In the genomic region with DNA sequence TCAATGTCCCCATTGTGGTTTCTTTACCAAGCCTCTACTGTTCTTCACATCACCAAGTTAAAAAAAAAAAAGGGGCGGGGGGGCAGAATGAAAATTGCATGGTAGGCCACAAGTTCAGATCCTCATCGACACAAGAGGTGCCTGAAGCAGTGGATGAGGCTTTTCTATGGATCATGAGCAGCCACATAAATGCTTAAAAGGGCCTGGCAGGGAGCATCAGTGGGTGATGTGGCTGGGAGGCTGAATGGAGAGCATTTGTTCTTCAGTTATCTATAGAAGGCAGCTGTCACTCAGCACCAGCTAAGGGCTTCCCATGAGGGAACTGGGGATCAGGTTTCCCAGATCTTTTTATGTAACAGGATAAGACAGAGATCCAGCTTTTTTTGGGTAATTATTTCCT, we compare ENCODE assay signal across 29 cellular contexts.
DNase-seq lines count a peak whose midpoint lies in the region; ATAC-seq and TF ChIP-seq lines count a peak whose summit lies in the region.
"Had no signal": no experiment of that assay in that cellular context is flagged by ENCODE, and none has a peak within 500 bp of the region (broad histone marks: within the 10 kb centered on the region; RNA-seq: fewer than 3 reads in every experiment).

No MANE protein-coding gene starts in this region.

- H3K4me1 Mint-ChIP-seq in neural progenitor cell: peaks cover 10% of the 10 kb centered on the region
- H3K4me1 Mint-ChIP-seq: activated CD4-positive, alpha-beta T cell treated with anti-CD3 and anti-CD28 coated beads, Interleukin-2, amount 10 ng/mL, durations not matched to agents 7 days and 5 days; B cell; CD4-positive, alpha-beta memory T cell; memory B cell had no signal

- H4K20me1 ChIP-seq in neural progenitor cell (ENCODE audit: low read depth): no peaks in the 10 kb centered on the region

- H3K4me3 Mint-ChIP-seq in neural progenitor cell: no peak overlapping the region
- H3K4me3 Mint-ChIP-seq: activated CD4-positive, alpha-beta T cell treated with anti-CD3 and anti-CD28 coated beads, Interleukin-2, amount 10 ng/mL, durations not matched to agents 7 days and 5 days; activated naive CD8-positive, alpha-beta T cell; B cell; CD4-positive, alpha-beta memory T cell; memory B cell had no signal

- H3K27me3 ChIP-seq in neural progenitor cell: no peaks in the 10 kb centered on the region
- H3K27me3 ChIP-seq in left ventricle myocardium inferior (ENCODE audit: low read depth): no peaks in the 10 kb centered on the region
- H3K27me3 ChIP-seq: Peyer's patch, spleen had no signal

- no peak overlapping the region for H3K27ac Mint-ChIP-seq in neural progenitor cell
- H3K27ac Mint-ChIP-seq: activated CD4-positive, alpha-beta T cell treated with anti-CD3 and anti-CD28 coated beads, Interleukin-2, amount 10 ng/mL, durations not matched to agents 7 days and 5 days; activated naive CD8-positive, alpha-beta T cell; B cell; CD4-positive, alpha-beta memory T cell; memory B cell had no signal

- H3K27me3 Mint-ChIP-seq in neural progenitor cell (ENCODE audit: insufficient read depth, low read depth): no peaks in the 10 kb centered on the region
- H3K27me3 Mint-ChIP-seq: activated CD4-positive, alpha-beta T cell treated with anti-CD3 and anti-CD28 coated beads, Interleukin-2, amount 10 ng/mL, durations not matched to agents 7 days and 5 days; activated naive CD8-positive, alpha-beta T cell; B cell; CD4-positive, alpha-beta memory T cell; memory B cell had no signal

- ATAC-seq in sciatic nerve: no peak
- ATAC-seq: HCT116; left lobe of liver; right cardiac atrium; stimulated activated naive CD8-positive, alpha-beta T cell treated with anti-CD3 and anti-CD28 coated beads, Interleukin-15, Interleukin-2, amounts not matched to agents 100 U/mL and 50 U/mL, for 24 hours had no signal

- intact Hi-C loops in sciatic nerve (cut with DNase I): no loop called here
- intact Hi-C loops in left ventricle myocardium inferior (cut with micrococcal nuclease): no loop called here

- no peaks in the 10 kb centered on the region for H3K36me3 Mint-ChIP-seq in neural progenitor cell
- H3K36me3 Mint-ChIP-seq: activated naive CD8-positive, alpha-beta T cell; CD4-positive, alpha-beta memory T cell; memory B cell had no signal

- no peak overlapping the region for H3K4me3 ChIP-seq in neural progenitor cell
- no peak overlapping the region for H3K4me3 ChIP-seq in left ventricle myocardium inferior
- H3K4me3 ChIP-seq: Peyer's patch, spleen, thoracic aorta had no signal

- no peak overlapping the region for H3K4me2 ChIP-seq in neural progenitor cell
- H3K4me2 ChIP-seq: KMS-11 had no signal

- H3K36me3 ChIP-seq in neural progenitor cell (no peaks in the 10 kb centered on the region), left ventricle myocardium inferior (no peaks in the 10 kb centered on the region)
- H3K36me3 ChIP-seq: Peyer's patch, spleen, thoracic aorta had no signal

- H3K9me3 ChIP-seq in neural progenitor cell (ENCODE audit: low read depth) (no peaks in the 10 kb centered on the region), left ventricle myocardium inferior (replicated peaks) (no peaks in the 10 kb centered on the region)
- H3K9me3 ChIP-seq: Peyer's patch, thoracic aorta had no signal

- peaks cover 4% of the 10 kb centered on the region for H3K4me1 ChIP-seq in neural progenitor cell
- no peaks in the 10 kb centered on the region for H3K4me1 ChIP-seq in left ventricle myocardium inferior
- H3K4me1 ChIP-seq: Peyer's patch, spleen had no signal

- no peak overlapping the region for H3K9ac ChIP-seq in neural progenitor cell
- H3K9ac ChIP-seq: KMS-11 had no signal

- peaks cover 4% of the 10 kb centered on the region for H3K9me3 Mint-ChIP-seq in neural progenitor cell
- H3K9me3 Mint-ChIP-seq: CD4-positive, alpha-beta memory T cell; memory B cell had no signal

- TF ChIP-seq CTCF in neural progenitor cell (IDR thresholded peaks at IDR 0.05) (no peak), left ventricle myocardium inferior (IDR thresholded peaks at IDR 0.05; ENCODE audit: borderline replicate concordance) (no peak)

- H3K27ac ChIP-seq in neural progenitor cell (no peak overlapping the region), left ventricle myocardium inferior (replicated peaks) (no peak overlapping the region)
- H3K27ac ChIP-seq: KMS-11, Peyer's patch, spleen, thoracic aorta, VCaP had no signal

- no peak overlapping the region for H2AFZ ChIP-seq in neural progenitor cell (replicated peaks)

- DNase-seq in DMS53 treated with DMSO at 0.1 percent for 48 hours (lab: John Stamatoyannopoulos, UW; ENCODE audit: unreplicated experiment) (peak; percentile 63), NCI-H1694 treated with DMSO at 0.1 percent for 48 hours (lab: John Stamatoyannopoulos, UW) (peak; percentile 85), OCI-M2 (lab: John Stamatoyannopoulos, UW; ENCODE audit: unreplicated experiment) (peak; percentile 40), neural progenitor cell (ENCODE audit: low spot score) (peak; percentile 47), sciatic nerve (ENCODE audit: low spot score) (no peak), left ventricle myocardium inferior (no peak)
- DNase-seq in activated CD4-positive, CD25-positive, alpha-beta regulatory T cell (lab: John Stamatoyannopoulos, UW): no peak
- DNase-seq: ACHN; activated CD4-positive, alpha-beta T cell treated with anti-CD3 and anti-CD28 coated beads, Interleukin-2, amount 10 ng/mL, durations not matched to agents 7 days and 5 days; aorta; CD4-positive, alpha-beta memory T cell; hypothalamus; MM.1S; NCI-H2107; NCI-H526 treated with DMSO at 0.1 percent for 48 hours; Peyer's patch; right cardiac atrium; SIG-M5; spleen; stimulated activated CD4-positive, alpha-beta T cell treated with anti-CD3 and anti-CD28 coated beads, Interleukin-2, amount 100 ng/mL, for 24 hours; stimulated activated naive CD8-positive, alpha-beta T cell treated with anti-CD3 and anti-CD28 coated beads, Interleukin-15, Interleukin-2, amounts not matched to agents 100 U/mL and 50 U/mL, for 24 hours had no signal

- no peaks in the 10 kb centered on the region for H3K79me2 ChIP-seq in neural progenitor cell (ENCODE audit: low read depth)

- H3F3A ChIP-seq in neural progenitor cell (ENCODE audit: low read depth): peaks cover 5% of the 10 kb centered on the region

Comparison
In these comparisons a context has a peak if more than half of its experiments do, and no peak if none do; other contexts are left out.
1. DNase-seq: peak in DMS53 treated with DMSO at 0.1 percent for 48 hours (single experiment), NCI-H1694 treated with DMSO at 0.1 percent for 48 hours (single experiment), OCI-M2 (single experiment) and neural progenitor cell (single experiment); none in sciatic nerve (single experiment), left ventricle myocardium inferior (single experiment) and activated CD4-positive, CD25-positive, alpha-beta regulatory T cell (0 of 4).